Comparison of ENCODE assay signal across 8 cellular contexts in genomic region chrX:150772150-150772970, GRCh38.
A peak's percentile ranks its signal among the peaks of the same experiment; 100 is the strongest.
DNase-seq lines count a peak whose midpoint lies in the region; ATAC-seq, FAIRE-seq and TF ChIP-seq lines count a peak whose summit lies in the region.

No MANE protein-coding gene starts in this region.

- POLR2A ChIA-PET in endothelial cell of umbilical vein (lab: Charles Lee) = no interaction called here

- FAIRE-seq in endothelial cell of umbilical vein (lab: Jason Lieb, UNC) = peak; percentile 84

- no peaks in the 10 kb centered on the region for H4K20me1 ChIP-seq in endothelial cell of umbilical vein (replicated peaks; ENCODE audit: control insufficient read depth, extremely low read depth, insufficient read depth, low read length)

- dilution Hi-C loops in endothelial cell of umbilical vein (cut with MboI; ENCODE audit: extremely low pct_ligation_motif_present, low sequenced_read_pairs) = no loop called here

- H3K4me2 ChIP-seq in endothelial cell of umbilical vein (ENCODE audit: insufficient read depth, low read length) = no peak overlapping the region

- no peaks in the 10 kb centered on the region for H3K27me3 ChIP-seq in endothelial cell of umbilical vein (ENCODE audit: control insufficient read depth in 2 of 2, insufficient read depth in 2 of 2, low read length in 2 of 2)

- no peak for TF ChIP-seq POLR2A in endothelial cell of umbilical vein (IDR thresholded peaks at IDR 0.05; ENCODE audit: low read depth, low read length)

- H3K4me1 ChIP-seq in endothelial cell of umbilical vein (ENCODE audit: control insufficient read depth, extremely low read depth, insufficient read depth, low read length) = no peaks in the 10 kb centered on the region

- intact Hi-C loops in endothelial cell of umbilical vein (cut with micrococcal nuclease) = loop anchor here (1.0 to 5.0 kb wide), 4 partner anchors 125 to 378 kb away; partner anchors contain the start of genes CD99L2 and HMGB3

- CTCF ChIA-PET in endothelial cell of umbilical vein (lab: Charles Lee) = interaction anchor here (0.6 to 5.6 kb wide), 38 partner anchors 9 to 588 kb away, joined by 3 to 315 read pairs (median 3); partner anchors contain the start of genes GPR50 and HMGB3

- H3K4me3 ChIP-seq in AG10803 (ENCODE audit: low read length) (no peak overlapping the region), endothelial cell of umbilical vein (replicated peaks in 1 of 3; ENCODE audit: insufficient read depth in 1 of 3, low read depth in 1 of 3, low read length in 3 of 3) (no peak overlapping the region)

- H3K9ac ChIP-seq in endothelial cell of umbilical vein (replicated peaks; ENCODE audit: extremely low read depth, insufficient read depth, low read length) = no peak overlapping the region

- TF ChIP-seq CTCF in AG10803 (conservative IDR thresholded peaks at IDR 0.05; ENCODE audit: low read length) (peak; percentile 70), endothelial cell of umbilical vein (IDR thresholded peaks at IDR 0.05; ENCODE audit: extremely low read depth in 1 of 2, insufficient read depth in 1 of 2, low read depth in 1 of 2, low read length in 2 of 2) (peak; percentile 64 to 82)

- H3K36me3 ChIP-seq in endothelial cell of umbilical vein (ENCODE audit: control insufficient read depth in 2 of 2, extremely low read depth in 1 of 2, insufficient read depth in 2 of 2, low read length in 2 of 2) = no peaks in the 10 kb centered on the region

- no peaks in the 10 kb centered on the region for H3K79me2 ChIP-seq in endothelial cell of umbilical vein (ENCODE audit: control insufficient read depth, insufficient read depth, low read length)

- BruUV-seq in endothelial cell of umbilical vein (replicated peaks; lab: Mats Ljungman, UMichigan) = no TSS peak

- H3K9me1 ChIP-seq in endothelial cell of umbilical vein (replicated peaks; ENCODE audit: control insufficient read depth, extremely low read depth, insufficient read depth, low read length) = no peaks in the 10 kb centered on the region

- no peak overlapping the region for H3K27ac ChIP-seq in endothelial cell of umbilical vein (ENCODE audit: insufficient read depth, low read depth, low read length)

- DNase-seq in AG10803 (ENCODE audit: low read depth) (peak; percentile 54), NCI-H774 (lab: John Stamatoyannopoulos, UW) (peak; percentile 21), endothelial cell of umbilical vein (ENCODE audit: low read depth, low spot score) (peak; percentile 45), myocyte (ENCODE audit: low read depth) (peak; percentile 73)
- peak; percentile 29 to 31 for DNase-seq in activated CD8-positive, alpha-beta memory T cell treated with anti-CD3 and anti-CD28 coated beads for 4 hours (ENCODE audit: low read depth in 2 of 2)
- peak; percentile 34 to 36 for DNase-seq in stimulated activated CD8-positive, alpha-beta memory T cell treated with anti-CD3 and anti-CD28 coated beads, Interleukin-7, amount 100 ng/mL, for 4 hours (ENCODE audit: low read depth in 2 of 2)

- no peaks in the 10 kb centered on the region for H3K9me3 ChIP-seq in endothelial cell of umbilical vein (replicated peaks; ENCODE audit: control insufficient read depth, insufficient read depth, low read length)

- ATAC-seq in GM19023 (IDR thresholded peaks at IDR 0.05; ENCODE audit: unreplicated experiment) (peak; percentile 83), HG03432 (IDR thresholded peaks at IDR 0.05; ENCODE audit: unreplicated experiment) (peak; percentile 93)

- no peak overlapping the region for H2AFZ ChIP-seq in endothelial cell of umbilical vein (ENCODE audit: low read depth, low read length)

TF ChIP-seq in endothelial cell of umbilical vein, 7 proteins besides CTCF, POLR2A, EP300 and RAD21:
- TF ChIP-seq FOS (IDR thresholded peaks at IDR 0.05; ENCODE audit: borderline replicate concordance, insufficient read depth, low read length) (no peak), EZH2 (IDR thresholded peaks at IDR 0.05; ENCODE audit: borderline replicate concordance, low read depth, low read length, severe bottlenecking) (no peak), GATA2 (IDR thresholded peaks at IDR 0.05; ENCODE audit: insufficient read depth, insufficient read length, low read depth, low read length) (no peak), MAX (IDR thresholded peaks at IDR 0.05; ENCODE audit: insufficient read depth, insufficient read length) (no peak), MYC (IDR thresholded peaks at IDR 0.05; ENCODE audit: low read depth, low read length) (no peak), JUN (IDR thresholded peaks at IDR 0.05; ENCODE audit: borderline replicate concordance, insufficient read depth, insufficient read length, low read depth) (no peak), POLR2AphosphoS5 (IDR thresholded peaks at IDR 0.05; ENCODE audit: insufficient read depth, low read depth, low read length) (no peak)

Comparison
In these comparisons a context has a peak if more than half of its experiments do, and no peak if none do; other contexts are left out.
1. DNase-seq: peak in every context shown above with its lines; median percentile 73 in myocyte; 54 in AG10803; 45 in endothelial cell of umbilical vein; 35 in stimulated activated CD8-positive, alpha-beta memory T cell treated with anti-CD3 and anti-CD28 coated beads, Interleukin-7, amount 100 ng/mL, for 4 hours; 30 in activated CD8-positive, alpha-beta memory T cell treated with anti-CD3 and anti-CD28 coated beads for 4 hours; 21 in NCI-H774.